ENCODE assay signal across 16 cellular contexts in the genomic region with DNA sequence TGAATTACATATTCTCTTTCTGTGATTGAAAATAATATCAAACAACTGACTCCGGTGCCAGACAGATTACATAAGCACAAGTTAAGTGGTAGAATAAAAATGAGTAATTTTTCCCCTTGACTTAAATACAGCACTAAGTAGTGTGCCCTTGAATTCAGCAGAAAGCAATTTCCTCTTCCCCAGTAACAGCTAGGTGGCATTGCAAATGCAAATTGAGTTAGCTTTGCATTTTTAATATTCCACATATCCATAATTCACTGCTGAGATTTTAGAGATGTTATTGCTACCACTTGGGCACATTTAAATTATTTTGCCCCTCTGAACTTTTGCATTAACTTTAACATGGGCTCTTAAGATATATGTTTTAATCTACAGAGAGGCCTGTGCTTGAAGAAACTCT.
"Had no signal": no experiment of that assay in that cellular context is flagged by ENCODE, and none has a peak within 500 bp of the region (broad histone marks: within the 10 kb centered on the region; RNA-seq: fewer than 3 reads in every experiment).

No MANE protein-coding gene starts in this region.

- H3K4me1 ChIP-seq: upper lobe of right lung had no signal

- H3K4me3 ChIP-seq: pancreas, upper lobe of right lung had no signal

- ATAC-seq: pancreas; stimulated activated naive CD8-positive, alpha-beta T cell treated with anti-CD3 and anti-CD28 coated beads, Interleukin-15, Interleukin-2, amounts not matched to agents 100 U/mL and 50 U/mL, for 24 hours; upper lobe of right lung had no signal

- H3K27me3 ChIP-seq: pancreas, upper lobe of right lung had no signal

- H3K9me3 ChIP-seq: pancreas, upper lobe of right lung had no signal

- H3K27ac ChIP-seq: upper lobe of right lung had no signal

- H3K9me3 Mint-ChIP-seq: activated CD4-positive, alpha-beta memory T cell treated with anti-CD3 and anti-CD28 coated beads for 36 hours; dendritic cell treated with granulocyte-macrophage colony-stimulating factor and Interleukin-4, amounts not matched to agents 40 ng/mL and 50 ng/mL, for 4 days; nephron progenitor cell had no signal

- H3K27ac Mint-ChIP-seq: activated CD4-positive, alpha-beta memory T cell treated with anti-CD3 and anti-CD28 coated beads for 36 hours; activated naive CD8-positive, alpha-beta T cell treated with anti-CD3 and anti-CD28 coated beads, Interleukin-2, amount 10 ng/mL, durations not matched to agents 7 days and 5 days; dendritic cell treated with granulocyte-macrophage colony-stimulating factor and Interleukin-4, amounts not matched to agents 40 ng/mL and 50 ng/mL, for 4 days; nephron progenitor cell had no signal

- H3K36me3 Mint-ChIP-seq: activated CD4-positive, alpha-beta memory T cell treated with anti-CD3 and anti-CD28 coated beads for 36 hours had no signal

- H3K4me3 Mint-ChIP-seq: activated CD4-positive, alpha-beta memory T cell treated with anti-CD3 and anti-CD28 coated beads for 36 hours; activated naive CD8-positive, alpha-beta T cell treated with anti-CD3 and anti-CD28 coated beads, Interleukin-2, amount 10 ng/mL, durations not matched to agents 7 days and 5 days; dendritic cell treated with granulocyte-macrophage colony-stimulating factor and Interleukin-4, amounts not matched to agents 40 ng/mL and 50 ng/mL, for 4 days; nephron progenitor cell had no signal

- H3K36me3 ChIP-seq: pancreas, upper lobe of right lung had no signal

- H3K27me3 Mint-ChIP-seq: activated CD4-positive, alpha-beta memory T cell treated with anti-CD3 and anti-CD28 coated beads for 36 hours had no signal

- DNase-seq: activated CD4-positive, alpha-beta memory T cell treated with anti-CD3 and anti-CD28 coated beads for 36 hours; activated gamma-delta T cell treated with Interleukin-2 at 50 U/mL for 16 hours; activated naive CD8-positive, alpha-beta T cell treated with anti-CD3 and anti-CD28 coated beads, Interleukin-2, amount 10 ng/mL, durations not matched to agents 7 days and 5 days; activated T-cell treated with anti-CD3 and anti-CD28 coated beads, Interleukin-2, amount 50 U/mL, for 48 hours; central memory CD4-positive, alpha-beta T cell; erythroblast; hypothalamus; kidney glomerular epithelial cell; mesendoderm; nephron progenitor cell; pancreas; stimulated activated CD4-positive, alpha-beta T cell treated with anti-CD3 and anti-CD28 coated beads, Interleukin-4, amount 100 ng/mL, for 1 hour; stimulated activated CD8-positive, alpha-beta memory T cell treated with anti-CD3 and anti-CD28 coated beads, Interleukin-4, amount 100 ng/mL, for 48 hours; stimulated activated naive CD8-positive, alpha-beta T cell treated with anti-CD3 and anti-CD28 coated beads, Interleukin-15, Interleukin-2, amounts not matched to agents 100 U/mL and 50 U/mL, for 24 hours; upper lobe of right lung had no signal
